In genomic region chr11:31959711-31960110, GRCh38 we compare ENCODE assay signal across 21 cellular contexts.
DNase-seq lines count a peak whose midpoint lies in the region; ATAC-seq and TF ChIP-seq lines count a peak whose summit lies in the region.
"Had no signal": no experiment of that assay in that cellular context is flagged by ENCODE, and none has a peak within 500 bp of the region (broad histone marks: within the 10 kb centered on the region; RNA-seq: fewer than 3 reads in every experiment).

No MANE protein-coding gene starts in this region.

- no peaks in the 10 kb centered on the region for H4K20me1 ChIP-seq in GM23338 (replicated peaks; ENCODE audit: insufficient read depth)

- H3K4me3 ChIP-seq in GM23338 = no peak overlapping the region
- H3K4me3 ChIP-seq in NT2/D1 (ENCODE audit: insufficient read length, low read depth) = no peak overlapping the region
- no peak overlapping the region for H3K4me3 ChIP-seq in epithelial cell of proximal tubule (ENCODE audit: low read depth, low read length)
- H3K4me3 ChIP-seq: left ventricle myocardium inferior, mucosa of descending colon, transverse colon had no signal

- H3K4me2 ChIP-seq in GM23338 = no peak overlapping the region

- H3K9me3 Mint-ChIP-seq in GM23338 (no peaks in the 10 kb centered on the region), osteocyte (ENCODE audit: unreplicated experiment) (no peaks in the 10 kb centered on the region)
- H3K9me3 Mint-ChIP-seq: stimulated activated naive CD8-positive, alpha-beta T cell treated with anti-CD3 and anti-CD28 coated beads, Interleukin-15, Interleukin-2, amounts not matched to agents 100 ng/mL and 50 ng/mL, for 24 hours; T-helper 1 cell treated with Interleukin-12 subunit alpha and Interleukin-12 subunit beta and Interleukin-4 antibody, amounts not matched to agents 30 μg/mL and 1 μg/mL, for 36 hours had no signal

- H3K27me3 Mint-ChIP-seq in GM23338 (ENCODE audit: insufficient read depth, low read depth, poor library complexity) (peaks cover 9% of the 10 kb centered on the region), osteocyte (ENCODE audit: unreplicated experiment) (no peaks in the 10 kb centered on the region)
- H3K27me3 Mint-ChIP-seq: stimulated activated naive CD8-positive, alpha-beta T cell treated with anti-CD3 and anti-CD28 coated beads, Interleukin-15, Interleukin-2, amounts not matched to agents 100 ng/mL and 50 ng/mL, for 24 hours had no signal

- H3K4me3 Mint-ChIP-seq in GM23338 = no peak overlapping the region
- H3K4me3 Mint-ChIP-seq in osteocyte (ENCODE audit: unreplicated experiment) = no peak overlapping the region
- H3K4me3 Mint-ChIP-seq: B cell; stimulated activated naive CD8-positive, alpha-beta T cell treated with anti-CD3 and anti-CD28 coated beads, Interleukin-15, Interleukin-2, amounts not matched to agents 100 ng/mL and 50 ng/mL, for 24 hours; T-helper 1 cell treated with Interleukin-12 subunit alpha and Interleukin-12 subunit beta and Interleukin-4 antibody, amounts not matched to agents 30 μg/mL and 1 μg/mL, for 36 hours had no signal

- 0 out of 2 replicates have a peak overlapping the region, but pooled peaks have one; percentile 11 for H2AFZ ChIP-seq in GM23338

- H3K27ac ChIP-seq in GM23338 (ENCODE audit: low read depth) = no peak overlapping the region
- H3K27ac ChIP-seq: left ventricle myocardium inferior, transverse colon, WERI-Rb-1 had no signal

- peak overlapping the region; percentile 30; the same call in 1 of the 2 replicates for H3K27ac Mint-ChIP-seq in GM23338
- no peak overlapping the region for H3K27ac Mint-ChIP-seq in osteocyte (ENCODE audit: unreplicated experiment)
- H3K27ac Mint-ChIP-seq: B cell; progenitor cell of endocrine pancreas; stimulated activated naive CD8-positive, alpha-beta T cell treated with anti-CD3 and anti-CD28 coated beads, Interleukin-15, Interleukin-2, amounts not matched to agents 100 ng/mL and 50 ng/mL, for 24 hours; T-helper 1 cell treated with Interleukin-12 subunit alpha and Interleukin-12 subunit beta and Interleukin-4 antibody, amounts not matched to agents 30 μg/mL and 1 μg/mL, for 36 hours had no signal

- TF ChIP-seq CTCF in GM23338 (conservative IDR thresholded peaks at IDR 0.05; ENCODE audit: low read depth in 2 of 2) (no peak), epithelial cell of proximal tubule (conservative IDR thresholded peaks at IDR 0.05; ENCODE audit: low read depth, low read length) (no peak), osteocyte (IDR thresholded peaks at IDR 0.05) (no peak)

- ATAC-seq in GM23338 (no peak), HG03196 (IDR thresholded peaks at IDR 0.05; ENCODE audit: unreplicated experiment) (no peak)
- ATAC-seq: HepG2, mucosa of descending colon, Panc1 had no signal

- H3K4me1 Mint-ChIP-seq in GM23338 (peaks cover 3% of the 10 kb centered on the region; the same call in 2 of the 3 replicates), osteocyte (ENCODE audit: unreplicated experiment) (peaks cover 4% of the 10 kb centered on the region)
- H3K4me1 Mint-ChIP-seq: B cell had no signal

- H3K4me1 ChIP-seq in GM23338 (ENCODE audit: insufficient read depth) = peaks cover 3% of the 10 kb centered on the region; the same call in 1 of the 2 replicates
- H3K4me1 ChIP-seq in NT2/D1 (ENCODE audit: insufficient read depth, insufficient read length) = no peaks in the 10 kb centered on the region
- H3K4me1 ChIP-seq: transverse colon had no signal

- H3K36me3 ChIP-seq in GM23338 (ENCODE audit: insufficient read depth) = no peaks in the 10 kb centered on the region
- no peaks in the 10 kb centered on the region for H3K36me3 ChIP-seq in NT2/D1 (ENCODE audit: insufficient read depth, insufficient read length, low read length)
- H3K36me3 ChIP-seq: left ventricle myocardium inferior, transverse colon, WERI-Rb-1 had no signal

- H3K79me2 ChIP-seq in GM23338 (replicated peaks; ENCODE audit: insufficient read depth) = no peaks in the 10 kb centered on the region

- no peaks in the 10 kb centered on the region for H3K9me3 ChIP-seq in NT2/D1 (ENCODE audit: insufficient read depth, low read length)
- H3K9me3 ChIP-seq: left ventricle myocardium inferior, mucosa of descending colon, transverse colon had no signal

- H3F3A ChIP-seq in GM23338 (replicated peaks; ENCODE audit: low read depth) = no peaks in the 10 kb centered on the region

- DNase-seq in GM23338 (ENCODE audit: low spot score) (no peak), NT2/D1 (ENCODE audit: low read depth, low spot score) (peak; percentile 9), epithelial cell of proximal tubule (ENCODE audit: low read depth) (peak; percentile 35), renal cortical epithelial cell (ENCODE audit: low read depth) (peak; percentile 88), osteocyte (ENCODE audit: extremely low spot score, unreplicated experiment) (no peak), hypothalamus (lab: John Stamatoyannopoulos, UW) (no peak)
- DNase-seq: amygdala, cerebellar nuclear complex, glutamatergic neuron, left ventricle myocardium inferior, mucosa of descending colon, NCI-H1694, transverse colon, WERI-Rb-1 had no signal

- no peaks in the 10 kb centered on the region for H3K9me2 ChIP-seq in GM23338 (ENCODE audit: insufficient read depth)

- H3K9ac ChIP-seq in NT2/D1 (ENCODE audit: insufficient read length, low read depth) = no peak overlapping the region

- H3K36me3 Mint-ChIP-seq in GM23338 (ENCODE audit: low read depth) (no peaks in the 10 kb centered on the region), osteocyte (ENCODE audit: unreplicated experiment) (no peaks in the 10 kb centered on the region)

- H3K27me3 ChIP-seq in GM23338 (ENCODE audit: insufficient read depth) (no peaks in the 10 kb centered on the region; the same call in 1 of the 2 replicates), NT2/D1 (ENCODE audit: insufficient read depth, insufficient read length) (no peaks in the 10 kb centered on the region)
- H3K27me3 ChIP-seq: transverse colon had no signal

TF ChIP-seq in GM23338, 12 proteins besides CTCF, POLR2A, EP300 and RAD21 (continues in another document):
- no peak for TF ChIP-seq ETS1 (IDR thresholded peaks at IDR 0.05)
- TF ChIP-seq CREB1 (CRISPR knock-in tag; IDR thresholded peaks at IDR 0.05; ENCODE audit: low read depth) = no peak
- no peak for TF ChIP-seq REST (IDR thresholded peaks at IDR 0.05; ENCODE audit: unreplicated experiment)
- TF ChIP-seq ZNF331 (CRISPR knock-in tag; IDR thresholded peaks at IDR 0.05; ENCODE audit: low read depth) = no peak
- no peak for TF ChIP-seq EZH2 (IDR thresholded peaks at IDR 0.05; ENCODE audit: low read depth, unreplicated experiment)
- TF ChIP-seq NANOG (IDR thresholded peaks at IDR 0.05; ENCODE audit: borderline replicate concordance) = no peak
- TF ChIP-seq STAT1 (IDR thresholded peaks at IDR 0.05; ENCODE audit: unreplicated experiment) = no peak
- no peak for TF ChIP-seq ZNF114 (CRISPR knock-in tag; IDR thresholded peaks at IDR 0.05)
- TF ChIP-seq POLR2AphosphoS5 (IDR thresholded peaks at IDR 0.05; ENCODE audit: low read depth) = no peak
- no peak for TF ChIP-seq JUNB (IDR thresholded peaks at IDR 0.05; ENCODE audit: unreplicated experiment)
- TF ChIP-seq EZH2phosphoT487 (IDR thresholded peaks at IDR 0.05; ENCODE audit: unreplicated experiment) = no peak

Comparison
In these comparisons a context has a peak if more than half of its experiments do, and no peak if none do; other contexts are left out.
1. DNase-seq: peak in NT2/D1 (single experiment), epithelial cell of proximal tubule (single experiment) and renal cortical epithelial cell (single experiment); none in GM23338 (single experiment), osteocyte (single experiment) and hypothalamus (0 of 51).